Comparison of ENCODE assay signal across 9 cellular contexts in genomic region chr3:158105710-158106438, GRCh38. TPM values are rescaled to one million over a fixed set of nuclear protein-coding genes. Genes with fewer than 3 reads are reported as not detected.
DNase-seq lines count a peak whose midpoint lies in the region; ATAC-seq and TF ChIP-seq lines count a peak whose summit lies in the region.
"Had no signal": no experiment of that assay in that cellular context is flagged by ENCODE, and none has a peak within 500 bp of the region (broad histone marks: within the 10 kb centered on the region; RNA-seq: fewer than 3 reads in every experiment).

Gene SHOX2, minus strand, starts transcription at chr3:158106420. Its CDS starts 396 bp downstream, at chr3:158106024.

- H3K27ac Mint-ChIP-seq in CD8-positive, alpha-beta memory T cell = peak within 1 kb of the TSS in 5 of 8 donors; percentile 61 to 93 (median 77)
- no peak within 1 kb of the TSS for H3K27ac Mint-ChIP-seq in endothelial cell (ENCODE audit: unreplicated experiment)
- H3K27ac Mint-ChIP-seq in naive thymus-derived CD8-positive, alpha-beta T cell = peak within 1 kb of the TSS in 5 of 10 donors; percentile 4 to 91 (median 57)

- peak within 1 kb of the TSS; percentile 78 to 92 (median 84) for H3K4me3 Mint-ChIP-seq in CD8-positive, alpha-beta memory T cell
- peak within 1 kb of the TSS; percentile 89 for H3K4me3 Mint-ChIP-seq in endothelial cell (ENCODE audit: unreplicated experiment)
- H3K4me3 Mint-ChIP-seq in naive thymus-derived CD8-positive, alpha-beta T cell = peak within 1 kb of the TSS; percentile 75 to 90 (median 84)

- ATAC-seq in naive thymus-derived CD8-positive, alpha-beta T cell = no peak
- ATAC-seq in GM21367 (IDR thresholded peaks at IDR 0.05; ENCODE audit: unreplicated experiment) (no peak), GM18502 (IDR thresholded peaks at IDR 0.05; ENCODE audit: poor library complexity, unreplicated experiment) (no peak)

- no peaks in the 10 kb centered on the region for H3K9me3 ChIP-seq in CD8-positive, alpha-beta memory T cell (ENCODE audit: low read length)

- POLR2A ChIA-PET in CD8-positive, alpha-beta memory T cell (lab: Charles Lee) = interaction anchor here (1.4 kb wide), 1 partner anchor 11 kb away, joined by 6 read pairs; no protein-coding TSS in a partner anchor
- POLR2A ChIA-PET in naive thymus-derived CD8-positive, alpha-beta T cell (lab: Charles Lee) = interaction anchor here (0.6 kb wide), 1 partner anchor 598 kb away, joined by 4 read pairs; no protein-coding TSS in a partner anchor

- peaks cover 46 to 65% (median 65%) of the 10 kb centered on the region in 3 donors for H3K4me1 Mint-ChIP-seq in CD8-positive, alpha-beta memory T cell
- H3K4me1 Mint-ChIP-seq in endothelial cell (ENCODE audit: unreplicated experiment) = peaks cover 32% of the 10 kb centered on the region
- peaks cover 29 to 65% (median 56%) of the 10 kb centered on the region in 4 donors for H3K4me1 Mint-ChIP-seq in naive thymus-derived CD8-positive, alpha-beta T cell

- CTCF ChIA-PET in CD8-positive, alpha-beta memory T cell (lab: Charles Lee) = no interaction called here

- no peak within 1 kb of the TSS for H3K27ac ChIP-seq in CD8-positive, alpha-beta memory T cell (ENCODE audit: low read depth, low read length)

- H3K36me3 ChIP-seq in CD8-positive, alpha-beta memory T cell (ENCODE audit: insufficient read depth, low read length) = no peaks in the 10 kb centered on the region

- DNase-seq in CD8-positive, alpha-beta memory T cell = no peak
- no peak for DNase-seq in HFF-Myc (ENCODE audit: extremely low read depth, low read depth)
- DNase-seq in SW480 (ENCODE audit: low spot score) = peak; percentile 37
- peak; percentile 38 for DNase-seq in endothelial cell (ENCODE audit: low spot score)
- peak in 4 of 10 donors; percentile 15 to 27 (median 22) for DNase-seq in naive thymus-derived CD8-positive, alpha-beta T cell
- DNase-seq in cerebellum (ENCODE audit: low spot score) = no peak

- peaks cover 66% of the 10 kb centered on the region for H3K27me3 ChIP-seq in CD8-positive, alpha-beta memory T cell (ENCODE audit: insufficient read depth, low read length, poor library complexity, severe bottlenecking)

- H3K4me3 ChIP-seq in CD8-positive, alpha-beta memory T cell (ENCODE audit: low read length) = peak within 1 kb of the TSS; percentile 27
- H3K4me3 ChIP-seq in HFF-Myc (replicated peaks; ENCODE audit: low read depth, low read length) = peak within 1 kb of the TSS; percentile 72

- TF ChIP-seq CTCF in HFF-Myc (IDR thresholded peaks at IDR 0.05; ENCODE audit: low read depth, low read length, missing control alignments) (no peak), endothelial cell (IDR thresholded peaks at IDR 0.05; ENCODE audit: unreplicated experiment) (no peak)

- H3K9me3 Mint-ChIP-seq in CD8-positive, alpha-beta memory T cell = peaks cover 15 to 29% (median 20%) of the 10 kb centered on the region in 5 donors
- H3K9me3 Mint-ChIP-seq in endothelial cell (ENCODE audit: unreplicated experiment) = no peaks in the 10 kb centered on the region
- peaks cover 0 to 27% (median 2%) of the 10 kb centered on the region in 9 donors for H3K9me3 Mint-ChIP-seq in naive thymus-derived CD8-positive, alpha-beta T cell

- peaks cover 75 to 84% of the 10 kb centered on the region in 2 donors for H3K27me3 Mint-ChIP-seq in CD8-positive, alpha-beta memory T cell
- H3K27me3 Mint-ChIP-seq in endothelial cell (ENCODE audit: unreplicated experiment) = peaks cover 37% of the 10 kb centered on the region
- H3K27me3 Mint-ChIP-seq in naive thymus-derived CD8-positive, alpha-beta T cell = peaks cover 45 to 85% (median 71%) of the 10 kb centered on the region in 5 donors

- peaks cover 0 to 11% (median 0%) of the 10 kb centered on the region in 3 donors for H3K36me3 Mint-ChIP-seq in CD8-positive, alpha-beta memory T cell
- peaks cover 4% of the 10 kb centered on the region for H3K36me3 Mint-ChIP-seq in endothelial cell (ENCODE audit: low read depth, unreplicated experiment)
- peaks cover 0 to 30% (median 22%) of the 10 kb centered on the region in 3 donors for H3K36me3 Mint-ChIP-seq in naive thymus-derived CD8-positive, alpha-beta T cell

- peaks cover 41% of the 10 kb centered on the region for H3K4me1 ChIP-seq in CD8-positive, alpha-beta memory T cell (ENCODE audit: insufficient read depth, low read length)

RNA-seq across cellular contexts. Expression of gene SHOX2, which starts in this region (rescaled TPM):
- total RNA-seq in CD8-positive, alpha-beta memory T cell = not detected
- polyA plus RNA-seq in CD8-positive, alpha-beta memory T cell = not detected
- total RNA-seq in endothelial cell (ENCODE audit: unreplicated experiment) (0.54 TPM), cerebellum (0.18 TPM)
- total RNA-seq in naive thymus-derived CD8-positive, alpha-beta T cell = not detected
- polyA plus RNA-seq in naive thymus-derived CD8-positive, alpha-beta T cell = not detected
- total RNA-seq: T-helper 2 cell treated with Interferon-gamma antibody and Interleukin-4, amounts not matched to agents 100 ng/mL and 5 ng/mL, for 36 hours had no signal

Comparison
In these comparisons a context has a peak if more than half of its experiments do, and no peak if none do; other contexts are left out.
1. Peak in DNase-seq in endothelial cell; RNA of the gene not detected or under 1 TPM.